Comparison of ENCODE assay signal across 24 cellular contexts in the genomic region with DNA sequence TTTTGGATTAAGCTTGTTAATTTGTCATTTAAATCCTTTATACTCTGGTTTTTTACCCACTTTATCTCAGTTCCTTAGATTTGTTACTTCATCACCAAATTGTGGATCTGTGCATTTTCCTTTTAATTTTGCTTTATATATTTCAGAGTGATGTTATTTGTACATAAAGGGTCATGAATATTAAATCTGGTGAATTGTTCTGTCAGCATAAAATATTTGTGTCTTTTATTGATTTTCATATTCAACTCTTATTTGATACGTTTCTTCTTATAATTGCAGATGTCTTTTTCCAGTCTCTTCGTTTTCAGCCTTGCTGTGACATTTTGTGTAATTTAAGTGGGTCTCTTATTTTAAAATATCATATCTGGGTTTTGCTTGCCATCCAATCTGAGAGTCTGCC. TPM values are rescaled to one million over a fixed set of nuclear protein-coding genes. Genes with fewer than 3 reads are reported as not detected.
DNase-seq lines count a peak whose midpoint lies in the region; ATAC-seq, FAIRE-seq and TF ChIP-seq lines count a peak whose summit lies in the region.
"Had no signal": no experiment of that assay in that cellular context is flagged by ENCODE, and none has a peak within 500 bp of the region (broad histone marks: within the 10 kb centered on the region; RNA-seq: fewer than 3 reads in every experiment).

No MANE protein-coding gene starts in this region.

- no peak for DNase-seq in activated T-cell treated with anti-CD3 and anti-CD28 coated beads, Interleukin-2, amount 50 U/mL, for 24 hours
- no peak for DNase-seq in activated T-cell treated with anti-CD3 and anti-CD28 coated beads, Interleukin-2, amount 50 U/mL, for 4 hours
- DNase-seq in GM12878 (ENCODE audit: low read depth, low spot score) (no peak), MM.1S (no peak)
- no peak for DNase-seq in natural killer cell treated with Interleukin-12 subunit alpha and Interleukin-12 subunit beta and Interleukin-15 and Interleukin-18, amount 100 ng/mL, for 72 hours (ENCODE audit: low spot score)
- DNase-seq: activated CD4-positive, alpha-beta T cell treated with anti-CD3 and anti-CD28 coated beads, Interleukin-2, amount 10 ng/mL, durations not matched to agents 24 days and 14 days; AML-193; COR-L47; DMS79; GF-D8; HCEC 1CT; islet precursor cell; MV-4-11; NCI-H1436 treated with DMSO at 0.1 percent for 48 hours; NCI-H446 treated with DMSO at 0.1 percent for 48 hours; ovary; stomach; tibial artery had no signal

- no peak for TF ChIP-seq CTCF in DOHH2 (IDR thresholded peaks at IDR 0.05; ENCODE audit: low read depth, low read length, poor library complexity, severe bottlenecking)
- TF ChIP-seq CTCF in GM12878 (IDR thresholded peaks at IDR 0.05 in 2 of 3, conservative IDR thresholded peaks at IDR 0.05 in 1 of 3; ENCODE audit: control insufficient read depth in 2 of 3, extremely low read depth in 1 of 3, insufficient read depth in 1 of 3, low read depth in 3 of 3, low read length in 3 of 3): no peak
- TF ChIP-seq CTCF in MM.1S (IDR thresholded peaks at IDR 0.05; ENCODE audit: low read length): no peak

- RAD21 ChIA-PET in GM12878 (lab: Charles Lee; ENCODE audit: unreplicated experiment): interaction anchor here (1.2 kb wide), 1 partner anchor 9 kb away, joined by 3 read pairs; no protein-coding TSS in a partner anchor

- H3K9ac ChIP-seq in GM12878 (ENCODE audit: control insufficient read depth, insufficient read depth, low read length) (no peak overlapping the region), MM.1S (ENCODE audit: low read length) (no peak overlapping the region)

- H3K9me2 ChIP-seq in DOHH2 (replicated peaks; ENCODE audit: control insufficient read depth, low read length) (no peaks in the 10 kb centered on the region), MM.1S (replicated peaks; ENCODE audit: insufficient read depth, low read length) (no peaks in the 10 kb centered on the region)

- in situ Hi-C loops in GM12878 (cut with MboI): no loop called here

- POLR2A ChIA-PET in GM12878 (lab: Charles Lee): no interaction called here

- H2AFZ ChIP-seq in GM12878 (ENCODE audit: control insufficient read depth, low read depth, low read length) (no peak overlapping the region), MM.1S (ENCODE audit: low read length) (no peak overlapping the region)

- no peak overlapping the region for H3K27ac ChIP-seq in DOHH2 (ENCODE audit: low read depth, low read length)
- H3K27ac ChIP-seq in GM12878 (ENCODE audit: control insufficient read depth, insufficient read depth): no peak overlapping the region
- no peak overlapping the region for H3K27ac ChIP-seq in MM.1S (ENCODE audit: low read length)

- intact Hi-C loops in GM12878 (cut with micrococcal nuclease; ENCODE audit: unreplicated experiment): loop anchor here (10.0 kb wide), 2 partner anchors 236 to 336 kb away; no protein-coding TSS in a partner anchor

- H3K9me3 ChIP-seq in DOHH2 (ENCODE audit: control insufficient read depth, insufficient read depth, low read length) (no peaks in the 10 kb centered on the region), GM12878 (replicated peaks; ENCODE audit: control insufficient read depth, insufficient read depth, low read length) (no peaks in the 10 kb centered on the region), MM.1S (replicated peaks; ENCODE audit: insufficient read depth, low read length) (no peaks in the 10 kb centered on the region)
- H3K9me3 ChIP-seq: ovary, stomach, tibial artery had no signal

- no peaks in the 10 kb centered on the region for H3K27me3 ChIP-seq in DOHH2 (ENCODE audit: control insufficient read depth, low read length)
- no peaks in the 10 kb centered on the region for H3K27me3 ChIP-seq in GM12878 (replicated peaks in 1 of 2; ENCODE audit: control insufficient read depth in 2 of 2, insufficient read depth in 2 of 2, low read length in 1 of 2)
- H3K27me3 ChIP-seq in MM.1S (replicated peaks; ENCODE audit: insufficient read depth, low read length): no peaks in the 10 kb centered on the region
- H3K27me3 ChIP-seq: ovary, stomach, tibial artery had no signal

- 98% methylated on average over 2 of the region's 2 CpGs for WGBS in GM12878 (ENCODE audit: insufficient coverage, insufficient replicate concordance, low lambda C conversion rate, missing lambda C conversion rate)

- no peak for ATAC-seq in activated T-cell treated with anti-CD3 and anti-CD28 coated beads, Interleukin-2, amount 50 U/mL, for 4 hours
- no peak for ATAC-seq in GM12878
- no peak for ATAC-seq in natural killer cell treated with Interleukin-12 subunit alpha and Interleukin-12 subunit beta and Interleukin-15 and Interleukin-18, amount 100 ng/mL, for 72 hours
- ATAC-seq in GM19452 (IDR thresholded peaks at IDR 0.05; ENCODE audit: unreplicated experiment): no peak
- ATAC-seq in GM21515 (IDR thresholded peaks at IDR 0.05; ENCODE audit: unreplicated experiment): no peak

- TF ChIP-seq RAD21 in GM12878 (IDR thresholded peaks at IDR 0.05; ENCODE audit: insufficient read depth, low read depth, low read length): no peak

- peaks cover 62% of the 10 kb centered on the region for H3K4me1 Mint-ChIP-seq in activated T-cell treated with anti-CD3 and anti-CD28 coated beads, Interleukin-2, amount 50 U/mL, for 24 hours (ENCODE audit: low read depth)
- H3K4me1 Mint-ChIP-seq in activated T-cell treated with anti-CD3 and anti-CD28 coated beads, Interleukin-2, amount 50 U/mL, for 4 hours (ENCODE audit: low read depth): peaks cover 59% of the 10 kb centered on the region
- peaks cover 28 to 37% of the 10 kb centered on the region in 2 donors for H3K4me1 Mint-ChIP-seq in natural killer cell treated with Interleukin-12 subunit alpha and Interleukin-12 subunit beta and Interleukin-15 and Interleukin-18, amount 100 ng/mL, for 72 hours (ENCODE audit: low read depth in 2 of 2)

- no peaks in the 10 kb centered on the region for H3K27me3 Mint-ChIP-seq in activated T-cell treated with anti-CD3 and anti-CD28 coated beads, Interleukin-2, amount 50 U/mL, for 24 hours
- no peaks in the 10 kb centered on the region for H3K27me3 Mint-ChIP-seq in activated T-cell treated with anti-CD3 and anti-CD28 coated beads, Interleukin-2, amount 50 U/mL, for 4 hours (ENCODE audit: low read depth)
- no peaks in the 10 kb centered on the region for H3K27me3 Mint-ChIP-seq in natural killer cell treated with Interleukin-12 subunit alpha and Interleukin-12 subunit beta and Interleukin-15 and Interleukin-18, amount 100 ng/mL, for 72 hours
- H3K27me3 Mint-ChIP-seq: activated CD4-positive, alpha-beta T cell treated with anti-CD3 and anti-CD28 coated beads, Interleukin-2, amount 10 ng/mL, durations not matched to agents 24 days and 14 days had no signal

- peaks cover 61% of the 10 kb centered on the region for H3K36me3 Mint-ChIP-seq in activated T-cell treated with anti-CD3 and anti-CD28 coated beads, Interleukin-2, amount 50 U/mL, for 24 hours (ENCODE audit: low read depth)
- peaks cover 8% of the 10 kb centered on the region for H3K36me3 Mint-ChIP-seq in activated T-cell treated with anti-CD3 and anti-CD28 coated beads, Interleukin-2, amount 50 U/mL, for 4 hours (ENCODE audit: insufficient read depth)
- H3K36me3 Mint-ChIP-seq in natural killer cell treated with Interleukin-12 subunit alpha and Interleukin-12 subunit beta and Interleukin-15 and Interleukin-18, amount 100 ng/mL, for 72 hours: no peaks in the 10 kb centered on the region

- no peak for FAIRE-seq in GM12878 (lab: Jason Lieb, UNC)
- FAIRE-seq: endothelial cell of umbilical vein had no signal

- peaks cover 16% of the 10 kb centered on the region for H3F3A ChIP-seq in DOHH2 (ENCODE audit: control insufficient read depth, insufficient read depth)
- H3F3A ChIP-seq in MM.1S (ENCODE audit: insufficient read depth, low read length): peaks cover 8% of the 10 kb centered on the region

- TF ChIP-seq POLR2A in GM12878 (IDR thresholded peaks at IDR 0.05; ENCODE audit: low read depth, low read length): no peak

- H3K4me2 ChIP-seq in DOHH2 (ENCODE audit: low read length) (peak overlapping the region; percentile 95), GM12878 (ENCODE audit: control insufficient read depth, insufficient read depth) (peak overlapping the region; percentile 17; the same call in 1 of the 2 replicates), MM.1S (ENCODE audit: low read depth, low read length) (no peak overlapping the region)

- peaks cover 68% of the 10 kb centered on the region for H3K4me1 ChIP-seq in DOHH2 (ENCODE audit: control insufficient read depth, low read length)
- H3K4me1 ChIP-seq in GM12878 (ENCODE audit: control insufficient read depth, insufficient read depth, low read length): peaks cover under 1% of the 10 kb centered on the region; the same call in 1 of the 2 replicates
- H3K4me1 ChIP-seq in MM.1S (ENCODE audit: low read length): peaks cover 4% of the 10 kb centered on the region; the same call in 1 of the 2 replicates

- BruUV-seq in GM12878 (replicated peaks; lab: Mats Ljungman, UMichigan): no TSS peak

- no peak for TF ChIP-seq EP300 in GM12878 (IDR thresholded peaks at IDR 0.05; ENCODE audit: borderline replicate concordance in 1 of 2, control insufficient read depth in 1 of 2, low read depth in 2 of 2, low read length in 2 of 2)

- H3K27ac Mint-ChIP-seq in activated T-cell treated with anti-CD3 and anti-CD28 coated beads, Interleukin-2, amount 50 U/mL, for 24 hours: peak overlapping the region; percentile 65
- H3K27ac Mint-ChIP-seq in natural killer cell treated with Interleukin-12 subunit alpha and Interleukin-12 subunit beta and Interleukin-15 and Interleukin-18, amount 100 ng/mL, for 72 hours: peak overlapping the region; percentile 34 to 74
- H3K27ac Mint-ChIP-seq: activated CD4-positive, alpha-beta T cell treated with anti-CD3 and anti-CD28 coated beads, Interleukin-2, amount 10 ng/mL, durations not matched to agents 24 days and 14 days had no signal

- peaks cover 84% of the 10 kb centered on the region for H3K79me2 ChIP-seq in DOHH2 (ENCODE audit: control insufficient read depth, low read length)
- peaks cover 38% of the 10 kb centered on the region for H3K79me2 ChIP-seq in GM12878 (ENCODE audit: control insufficient read depth, insufficient read depth, low read length)
- H3K79me2 ChIP-seq in MM.1S (ENCODE audit: low read length): peaks cover 34% of the 10 kb centered on the region

- H4K20me1 ChIP-seq in DOHH2 (ENCODE audit: control insufficient read depth, insufficient read depth, low read depth, low read length) (no peaks in the 10 kb centered on the region), GM12878 (ENCODE audit: control insufficient read depth, insufficient read depth) (no peaks in the 10 kb centered on the region), MM.1S (ENCODE audit: insufficient read depth, low read length) (no peaks in the 10 kb centered on the region)

- no peak overlapping the region for H3K4me3 Mint-ChIP-seq in activated T-cell treated with anti-CD3 and anti-CD28 coated beads, Interleukin-2, amount 50 U/mL, for 24 hours
- H3K4me3 Mint-ChIP-seq in activated T-cell treated with anti-CD3 and anti-CD28 coated beads, Interleukin-2, amount 50 U/mL, for 4 hours: no peak overlapping the region
- no peak overlapping the region for H3K4me3 Mint-ChIP-seq in natural killer cell treated with Interleukin-12 subunit alpha and Interleukin-12 subunit beta and Interleukin-15 and Interleukin-18, amount 100 ng/mL, for 72 hours
- H3K4me3 Mint-ChIP-seq: activated CD4-positive, alpha-beta T cell treated with anti-CD3 and anti-CD28 coated beads, Interleukin-2, amount 10 ng/mL, durations not matched to agents 24 days and 14 days had no signal

- peaks cover under 1% of the 10 kb centered on the region for H3K9me3 Mint-ChIP-seq in activated T-cell treated with anti-CD3 and anti-CD28 coated beads, Interleukin-2, amount 50 U/mL, for 24 hours
- H3K9me3 Mint-ChIP-seq in activated T-cell treated with anti-CD3 and anti-CD28 coated beads, Interleukin-2, amount 50 U/mL, for 4 hours: no peaks in the 10 kb centered on the region
- H3K9me3 Mint-ChIP-seq in natural killer cell treated with Interleukin-12 subunit alpha and Interleukin-12 subunit beta and Interleukin-15 and Interleukin-18, amount 100 ng/mL, for 72 hours: no peaks in the 10 kb centered on the region
- H3K9me3 Mint-ChIP-seq: activated CD4-positive, alpha-beta T cell treated with anti-CD3 and anti-CD28 coated beads, Interleukin-2, amount 10 ng/mL, durations not matched to agents 24 days and 14 days had no signal

- H3K36me3 ChIP-seq in DOHH2 (ENCODE audit: control insufficient read depth, low read length): peaks cover 68% of the 10 kb centered on the region
- no peaks in the 10 kb centered on the region for H3K36me3 ChIP-seq in GM12878 (ENCODE audit: control insufficient read depth in 2 of 2, insufficient read depth in 2 of 2, low read length in 1 of 2)
- H3K36me3 ChIP-seq in MM.1S (replicated peaks; ENCODE audit: insufficient read depth, low read length): no peaks in the 10 kb centered on the region
- H3K36me3 ChIP-seq: ovary, stomach, tibial artery had no signal

- no peak overlapping the region for H3K4me3 ChIP-seq in DOHH2 (ENCODE audit: low read length)
- peak overlapping the region; percentile 46; the same call in 1 of the 2 replicates for H3K4me3 ChIP-seq in GM12878
- no peak overlapping the region for H3K4me3 ChIP-seq in MM.1S (ENCODE audit: low read length)
- H3K4me3 ChIP-seq: ovary, skin epidermis, stomach, tibial artery had no signal

- CTCF ChIA-PET in GM12878 (lab: Yijun Ruan, JAX): interaction anchor here (0.9 to 1.3 kb wide), 2 partner anchors 11 kb away, joined by 3 read pairs; no protein-coding TSS in a partner anchor

- SMC1A ChIA-PET in GM12878 (lab: Charles Lee; ENCODE audit: uncharacterized antibody, unreplicated experiment): no interaction called here

RNA-seq across cellular contexts. Expression of gene SETDB2, which starts 4.7 kb away (rescaled TPM):
- total RNA-seq in activated T-cell treated with anti-CD3 and anti-CD28 coated beads, Interleukin-2, amount 50 U/mL, for 4 hours: 10 to 100 TPM in 1 of 3 donors, 1 to 10 TPM in 2; 7.8 to 10.0 (median 9.6) TPM
- 37.4 and 39.0 TPM in 2 replicates for total RNA-seq in GM12878 (2013; cell fraction: nucleolus; rRNA removed)
- total RNA-seq in GM12878 (2014; rRNA removed) (5.7 and 6.6 TPM in 2 replicates), GM12878 (2014; rRNA removed; fragmentation: Illumina TruSeq; extraction: Trizol) (8.3 and 9.5 TPM in 2 replicates), GM12878 (2021) (5.7 and 6.6 TPM in 2 replicates)
- 2.7 TPM for polyA plus RNA-seq in GM12878 (2011; ENCODE audit: low read depth)
- polyA plus RNA-seq in GM12878 (2011; rRNA removed) (8.9 and 16.8 TPM in 2 replicates), GM12878 (2014; fragmentation: Illumina TruSeq; extraction: Trizol) (8.2 and 8.7 TPM in 2 replicates), GM12878 (2014; fragmentation: Nextera tagmentation; extraction: Ambion mirVana) (1 to 10 TPM; 1.2 to 1.4 TPM), GM12878 (2014; rRNA removed) (3.1 and 4.5 TPM in 2 replicates), GM12878 (2016; fragmentation: Nextera tagmentation; extraction: Ambion mirVana) (10 to 100 TPM in 1 of 2 experiments, 1 to 10 TPM in 1; 8.4 to 10.0 TPM)
- polyA plus RNA-seq in GM12878 (2011; cell fraction: cytosol; rRNA removed): 2.6 and 3.3 TPM in 2 replicates
- 7.7 and 8.5 TPM in 2 replicates for polyA plus RNA-seq in GM12878 (2011; cell fraction: nucleus; rRNA removed)
- 5.1 and 7.3 TPM in 2 replicates for polyA plus RNA-seq in GM12878 (2012)
- 5.4 and 7.6 TPM in 2 replicates for polyA minus RNA-seq in GM12878 (2011; rRNA and poly(A)+ RNA removed)
- 2.5 and 4.4 TPM in 2 replicates for polyA minus RNA-seq in GM12878 (2011; cell fraction: cytosol; rRNA and poly(A)+ RNA removed)
- polyA minus RNA-seq in GM12878 (2011; cell fraction: nucleus; rRNA and poly(A)+ RNA removed): 9.9 and 13.2 TPM in 2 replicates
- total RNA-seq in natural killer cell treated with Interleukin-12 subunit alpha and Interleukin-12 subunit beta and Interleukin-15 and Interleukin-18, amount 100 ng/mL, for 72 hours: 10 to 100 TPM in 1 of 2 donors, 1 to 10 TPM in 1; 9.8 to 14.0 TPM

RNA-seq across cellular contexts. Expression of gene CAB39L, which starts 4.9 kb away (rescaled TPM):
- total RNA-seq in activated T-cell treated with anti-CD3 and anti-CD28 coated beads, Interleukin-2, amount 50 U/mL, for 4 hours: 1 to 10 TPM; 3.0 to 3.3 (median 3.2) TPM
- 3.0 and 3.2 TPM in 2 replicates for total RNA-seq in GM12878 (2013; cell fraction: nucleolus; rRNA removed)
- total RNA-seq in GM12878 (2014; rRNA removed): 1.2 and 1.9 TPM in 2 replicates
- 1.9 and 2.1 TPM in 2 replicates for total RNA-seq in GM12878 (2014; rRNA removed; fragmentation: Illumina TruSeq; extraction: Trizol)
- total RNA-seq in GM12878 (2021): 2.2 and 3.0 TPM in 2 replicates
- polyA plus RNA-seq in GM12878 (2011; ENCODE audit: low read depth): 2.6 TPM
- 2.9 and 5.0 TPM in 2 replicates for polyA plus RNA-seq in GM12878 (2011; rRNA removed)
- polyA plus RNA-seq in GM12878 (2011; cell fraction: cytosol; rRNA removed): 1.4 and 1.9 TPM in 2 replicates
- polyA plus RNA-seq in GM12878 (2011; cell fraction: nucleus; rRNA removed): 1.0 and 1.5 TPM in 2 replicates
- polyA plus RNA-seq in GM12878 (2012): 2.8 and 3.0 TPM in 2 replicates
- polyA plus RNA-seq in GM12878 (2014; fragmentation: Illumina TruSeq; extraction: Trizol): 1.9 and 2.0 TPM in 2 replicates
- polyA plus RNA-seq in GM12878 (2014; fragmentation: Nextera tagmentation; extraction: Ambion mirVana): 1 to 10 TPM in 1 of 2 experiments, under 1 TPM in 1; 0.88 to 1.6 TPM
- 1.0 and 1.4 TPM in 2 replicates for polyA plus RNA-seq in GM12878 (2014; rRNA removed)
- polyA plus RNA-seq in GM12878 (2016; fragmentation: Nextera tagmentation; extraction: Ambion mirVana): 1 to 10 TPM; 1.6 to 1.8 TPM
- 2.8 and 3.0 TPM in 2 replicates for polyA minus RNA-seq in GM12878 (2011; rRNA and poly(A)+ RNA removed)
- polyA minus RNA-seq in GM12878 (2011; cell fraction: cytosol; rRNA and poly(A)+ RNA removed): 1.0 and 1.9 TPM in 2 replicates
- polyA minus RNA-seq in GM12878 (2011; cell fraction: nucleus; rRNA and poly(A)+ RNA removed): 1.1 and 1.2 TPM in 2 replicates
- 1 to 10 TPM; 6.4 to 8.1 TPM for total RNA-seq in natural killer cell treated with Interleukin-12 subunit alpha and Interleukin-12 subunit beta and Interleukin-15 and Interleukin-18, amount 100 ng/mL, for 72 hours

RNA-seq across cellular contexts. Expression of gene PHF11, which starts 47.0 kb away (rescaled TPM):
- total RNA-seq in activated T-cell treated with anti-CD3 and anti-CD28 coated beads, Interleukin-2, amount 50 U/mL, for 4 hours: 10 to 100 TPM; 35.6 to 50.5 (median 36.6) TPM
- total RNA-seq in GM12878 (2013; cell fraction: nucleolus; rRNA removed): 69.4 and 73.9 TPM in 2 replicates
- 17.8 and 24.5 TPM in 2 replicates for total RNA-seq in GM12878 (2014; rRNA removed)
- total RNA-seq in GM12878 (2014; rRNA removed; fragmentation: Illumina TruSeq; extraction: Trizol): 35.0 and 36.3 TPM in 2 replicates
- total RNA-seq in GM12878 (2021): 33.9 and 35.6 TPM in 2 replicates
- polyA plus RNA-seq in GM12878 (2011; ENCODE audit: low read depth): 61.1 TPM
- 77.3 and 89.2 TPM in 2 replicates for polyA plus RNA-seq in GM12878 (2011; rRNA removed)
- polyA plus RNA-seq in GM12878 (2011; cell fraction: cytosol; rRNA removed): 30.5 and 35.1 TPM in 2 replicates
- 74.2 and 92.7 TPM in 2 replicates for polyA plus RNA-seq in GM12878 (2011; cell fraction: nucleus; rRNA removed)
- 49.4 and 62.6 TPM in 2 replicates for polyA plus RNA-seq in GM12878 (2012)
- 50.1 and 64.6 TPM in 2 replicates for polyA plus RNA-seq in GM12878 (2014; fragmentation: Illumina TruSeq; extraction: Trizol)
- polyA plus RNA-seq in GM12878 (2014; fragmentation: Nextera tagmentation; extraction: Ambion mirVana): 10 to 100 TPM; 16.9 to 23.0 TPM
- 39.7 and 40.9 TPM in 2 replicates for polyA plus RNA-seq in GM12878 (2014; rRNA removed)
- polyA plus RNA-seq in GM12878 (2016; fragmentation: Nextera tagmentation; extraction: Ambion mirVana): 10 to 100 TPM; 24.2 to 31.6 TPM
- 25.4 and 33.2 TPM in 2 replicates for polyA minus RNA-seq in GM12878 (2011; rRNA and poly(A)+ RNA removed)
- polyA minus RNA-seq in GM12878 (2011; cell fraction: cytosol; rRNA and poly(A)+ RNA removed): 12.0 and 12.8 TPM in 2 replicates
- polyA minus RNA-seq in GM12878 (2011; cell fraction: nucleus; rRNA and poly(A)+ RNA removed): 18.4 and 27.5 TPM in 2 replicates
- 10 to 100 TPM; 58.2 to 78.2 TPM for total RNA-seq in natural killer cell treated with Interleukin-12 subunit alpha and Interleukin-12 subunit beta and Interleukin-15 and Interleukin-18, amount 100 ng/mL, for 72 hours
- polyA plus RNA-seq: neural cell had no signal
